ENCODE assay signal across 8 cellular contexts in genomic region chr22:17501679-17502285, GRCh38.
DNase-seq lines count a peak whose midpoint lies in the region; ATAC-seq and TF ChIP-seq lines count a peak whose summit lies in the region.

No MANE protein-coding gene starts in this region.

- H3K4me1 ChIP-seq in OCI-LY3 (ENCODE audit: low read length) (peaks cover 18% of the 10 kb centered on the region), tibial artery (no peaks in the 10 kb centered on the region)

- peak overlapping the region; percentile 68; the same call in 1 of the 2 replicates for H2AFZ ChIP-seq in OCI-LY3 (ENCODE audit: low read depth, low read length)

- H3K27me3 ChIP-seq in OCI-LY3 (ENCODE audit: low read depth, low read length) (no peaks in the 10 kb centered on the region), tibial artery (peaks cover 0 to 10% of the 10 kb centered on the region in 2 donors)

- H3K9me3 ChIP-seq in OCI-LY3 (ENCODE audit: insufficient read depth, low read length) (no peaks in the 10 kb centered on the region), tibial artery (no peaks in the 10 kb centered on the region)

- H3K4me3 ChIP-seq in OCI-LY3 (ENCODE audit: low read length) = peak overlapping the region; percentile 70
- no peak overlapping the region for H3K4me3 ChIP-seq in tibial artery

- H3K79me2 ChIP-seq in OCI-LY3 (ENCODE audit: low read length) = no peaks in the 10 kb centered on the region

- ATAC-seq in left colon = peak; percentile 94
- ATAC-seq in HG03039 (IDR thresholded peaks at IDR 0.05; ENCODE audit: unreplicated experiment) = no peak

- H3K27ac ChIP-seq in OCI-LY3 (ENCODE audit: low read length) = no peak overlapping the region
- no peak overlapping the region for H3K27ac ChIP-seq in tibial artery

- no peaks in the 10 kb centered on the region for H3K36me3 ChIP-seq in OCI-LY3 (replicated peaks; ENCODE audit: low read depth, low read length)
- no peaks in the 10 kb centered on the region for H3K36me3 ChIP-seq in tibial artery

- intact Hi-C loops in left colon (cut with DNase I, micrococcal nuclease) (loop anchor here in 1 of 2 donors (5.0 to 10.0 kb wide), 2 partner anchors 297 to 429 kb away; no protein-coding TSS in a partner anchor), tibial artery (cut with DNase I; ENCODE audit: low total_unique reads) (loop anchor here (10.0 kb wide), 1 partner anchor 437 kb away; no protein-coding TSS in a partner anchor)

- peak overlapping the region; percentile 79 for H3K4me2 ChIP-seq in OCI-LY3 (ENCODE audit: low read length)

- TF ChIP-seq CTCF in OCI-LY3 (IDR thresholded peaks at IDR 0.05; ENCODE audit: low read depth, low read length) = peak; percentile 96
- TF ChIP-seq CTCF in tibial artery (IDR thresholded peaks at IDR 0.05) = peak; percentile 44 to 54

- H4K20me1 ChIP-seq in OCI-LY3 (ENCODE audit: insufficient read depth, low read length) = no peaks in the 10 kb centered on the region

- peak overlapping the region; percentile 47 for H3K9ac ChIP-seq in OCI-LY3 (ENCODE audit: low read length)

- peak in 5 of 6 experiments; percentile 2 to 68 (median 51) for DNase-seq in stimulated activated naive CD4-positive, alpha-beta T cell (lab: John Stamatoyannopoulos, UW)
- no peak for DNase-seq in stimulated activated naive CD4-positive, alpha-beta T cell treated with Interleukin-2 at 50 U/mL for 16 hours (lab: John Stamatoyannopoulos, UW)
- DNase-seq in LHCN-M2 (ENCODE audit: low read depth) = peak; percentile 65
- peak; percentile 90 for DNase-seq in cerebellar cortex (ENCODE audit: low spot score)
- peak in 1 of 2 donors; percentile 6 for DNase-seq in left colon
- DNase-seq in tibial artery = no peak

Comparison
In these comparisons a context has a peak if more than half of its experiments do, and no peak if none do; other contexts are left out.
1. DNase-seq: peak in stimulated activated naive CD4-positive, alpha-beta T cell (5 of 6), LHCN-M2 (single experiment) and cerebellar cortex (single experiment); none in stimulated activated naive CD4-positive, alpha-beta T cell treated with Interleukin-2 at 50 U/mL for 16 hours (single experiment) and tibial artery (0 of 2).